Comparison of ENCODE assay signal across 24 cellular contexts in genomic region chr13:99870541-99870940, GRCh38.
DNase-seq lines count a peak whose midpoint lies in the region.
"Had no signal": no experiment of that assay in that cellular context is flagged by ENCODE, and none has a peak within 500 bp of the region (broad histone marks: within the 10 kb centered on the region; RNA-seq: fewer than 3 reads in every experiment).

No MANE protein-coding gene starts in this region.

- H3K27me3 ChIP-seq in layer of hippocampus (ENCODE audit: control insufficient read depth, insufficient read depth, low read length), result no peaks in the 10 kb centered on the region
- H3K27me3 ChIP-seq: right lobe of liver had no signal

- no peaks in the 10 kb centered on the region for H3K36me3 Mint-ChIP-seq in activated naive CD8-positive, alpha-beta T cell treated with anti-CD3 and anti-CD28 coated beads for 36 hours
- no peaks in the 10 kb centered on the region for H3K36me3 Mint-ChIP-seq in activated T-helper 1 cell treated with anti-CD3 and anti-CD28 coated beads, Interleukin-12 subunit alpha, Interleukin-12 subunit beta, Interleukin-2, Interleukin-4 antibody, amounts not matched to agents 30 ng/mL and 10 ng/mL and 1 ng/mL, durations not matched to agents 14 hours and 24 hours and 36 hours (ENCODE audit: low read depth)
- H3K36me3 Mint-ChIP-seq: type B pancreatic cell had no signal

- peak; percentile 14 for DNase-seq in DMS 273 (lab: John Stamatoyannopoulos, UW; ENCODE audit: unreplicated experiment)
- no peak for DNase-seq in DMS 273 treated with DMSO at 0.1 percent for 48 hours (lab: John Stamatoyannopoulos, UW)
- DNase-seq in NCI-H1105 (lab: John Stamatoyannopoulos, UW), result peak; percentile 15
- DNase-seq in NCI-H774 (lab: John Stamatoyannopoulos, UW), result peak; percentile 71
- DNase-seq in activated naive CD8-positive, alpha-beta T cell treated with anti-CD3 and anti-CD28 coated beads for 36 hours, result no peak
- no peak for DNase-seq in activated CD4-positive, alpha-beta T cell treated with anti-CD3 and anti-CD28 coated beads for 1 hour
- DNase-seq in activated T-helper 1 cell treated with anti-CD3 and anti-CD28 coated beads, Interleukin-12 subunit alpha, Interleukin-12 subunit beta, Interleukin-2, Interleukin-4 antibody, amounts not matched to agents 30 ng/mL and 10 ng/mL and 1 ng/mL, durations not matched to agents 14 hours and 24 hours and 36 hours (ENCODE audit: low spot score), result no peak
- DNase-seq: 8988T; activated CD4-positive, alpha-beta T cell treated with anti-CD3 and anti-CD28 coated beads, Interleukin-2, amount 10 ng/mL, durations not matched to agents 7 days and 5 days; activated effector memory CD4-positive, alpha-beta T cell treated with anti-CD3 and anti-CD28 coated beads, Interleukin-2, amount 50 U/mL, for 16 hours; Caco-2; MV-4-11; NCI-H345; right lobe of liver; Right ventricle myocardium superior; stimulated activated CD8-positive, alpha-beta memory T cell treated with anti-CD3 and anti-CD28 coated beads, Interleukin-4, amount 100 ng/mL, for 48 hours; T-helper 1 cell had no signal

- H3K4me3 Mint-ChIP-seq in activated naive CD8-positive, alpha-beta T cell treated with anti-CD3 and anti-CD28 coated beads for 36 hours, result no peak overlapping the region
- no peak overlapping the region for H3K4me3 Mint-ChIP-seq in activated T-helper 1 cell treated with anti-CD3 and anti-CD28 coated beads, Interleukin-12 subunit alpha, Interleukin-12 subunit beta, Interleukin-2, Interleukin-4 antibody, amounts not matched to agents 30 ng/mL and 10 ng/mL and 1 ng/mL, durations not matched to agents 14 hours and 24 hours and 36 hours
- H3K4me3 Mint-ChIP-seq: activated CD4-positive, alpha-beta T cell treated with anti-CD3 and anti-CD28 coated beads, Interleukin-2, amount 10 ng/mL, durations not matched to agents 7 days and 5 days; B cell; natural killer cell treated with Interleukin-12 subunit alpha and Interleukin-12 subunit beta and Interleukin-15 and Interleukin-18, amount 100 ng/mL, for 72 hours; type B pancreatic cell had no signal

- H3K4me1 Mint-ChIP-seq in activated naive CD8-positive, alpha-beta T cell treated with anti-CD3 and anti-CD28 coated beads for 36 hours, result no peaks in the 10 kb centered on the region
- H3K4me1 Mint-ChIP-seq in activated T-helper 1 cell treated with anti-CD3 and anti-CD28 coated beads, Interleukin-12 subunit alpha, Interleukin-12 subunit beta, Interleukin-2, Interleukin-4 antibody, amounts not matched to agents 30 ng/mL and 10 ng/mL and 1 ng/mL, durations not matched to agents 14 hours and 24 hours and 36 hours (ENCODE audit: low read depth), result no peaks in the 10 kb centered on the region

- H3K27ac ChIP-seq in layer of hippocampus (ENCODE audit: low read depth, low read length), result peak overlapping the region; percentile 13
- H3K27ac ChIP-seq: coronary artery, HL-60, parathyroid adenoma, right lobe of liver had no signal

- H3K9me3 Mint-ChIP-seq in activated naive CD8-positive, alpha-beta T cell treated with anti-CD3 and anti-CD28 coated beads for 36 hours, result no peaks in the 10 kb centered on the region
- H3K9me3 Mint-ChIP-seq in activated T-helper 1 cell treated with anti-CD3 and anti-CD28 coated beads, Interleukin-12 subunit alpha, Interleukin-12 subunit beta, Interleukin-2, Interleukin-4 antibody, amounts not matched to agents 30 ng/mL and 10 ng/mL and 1 ng/mL, durations not matched to agents 14 hours and 24 hours and 36 hours, result no peaks in the 10 kb centered on the region
- H3K9me3 Mint-ChIP-seq: activated CD4-positive, alpha-beta T cell treated with anti-CD3 and anti-CD28 coated beads, Interleukin-2, amount 10 ng/mL, durations not matched to agents 7 days and 5 days; natural killer cell treated with Interleukin-12 subunit alpha and Interleukin-12 subunit beta and Interleukin-15 and Interleukin-18, amount 100 ng/mL, for 72 hours; type B pancreatic cell had no signal

- no peaks in the 10 kb centered on the region for H3K27me3 Mint-ChIP-seq in activated naive CD8-positive, alpha-beta T cell treated with anti-CD3 and anti-CD28 coated beads for 36 hours
- H3K27me3 Mint-ChIP-seq in activated T-helper 1 cell treated with anti-CD3 and anti-CD28 coated beads, Interleukin-12 subunit alpha, Interleukin-12 subunit beta, Interleukin-2, Interleukin-4 antibody, amounts not matched to agents 30 ng/mL and 10 ng/mL and 1 ng/mL, durations not matched to agents 14 hours and 24 hours and 36 hours (ENCODE audit: insufficient read depth), result peaks cover 54% of the 10 kb centered on the region
- H3K27me3 Mint-ChIP-seq: B cell had no signal

- H3K27ac Mint-ChIP-seq in activated naive CD8-positive, alpha-beta T cell treated with anti-CD3 and anti-CD28 coated beads for 36 hours, result no peak overlapping the region
- H3K27ac Mint-ChIP-seq in activated T-helper 1 cell treated with anti-CD3 and anti-CD28 coated beads, Interleukin-12 subunit alpha, Interleukin-12 subunit beta, Interleukin-2, Interleukin-4 antibody, amounts not matched to agents 30 ng/mL and 10 ng/mL and 1 ng/mL, durations not matched to agents 14 hours and 24 hours and 36 hours, result no peak overlapping the region
- H3K27ac Mint-ChIP-seq: activated CD4-positive, alpha-beta T cell treated with anti-CD3 and anti-CD28 coated beads, Interleukin-2, amount 10 ng/mL, durations not matched to agents 7 days and 5 days; B cell; natural killer cell treated with Interleukin-12 subunit alpha and Interleukin-12 subunit beta and Interleukin-15 and Interleukin-18, amount 100 ng/mL, for 72 hours; type B pancreatic cell had no signal

- intact Hi-C loops in activated T-helper 1 cell treated with anti-CD3 and anti-CD28 coated beads, Interleukin-12 subunit alpha, Interleukin-12 subunit beta, Interleukin-2, Interleukin-4 antibody, amounts not matched to agents 30 ng/mL and 10 ng/mL and 1 ng/mL, durations not matched to agents 14 hours and 24 hours and 36 hours (cut with micrococcal nuclease), result no loop called here

Comparison
In these comparisons a context has a peak if more than half of its experiments do, and no peak if none do; other contexts are left out.
1. DNase-seq: peak in DMS 273 (single experiment), NCI-H1105 (single experiment) and NCI-H774 (single experiment); none in DMS 273 treated with DMSO at 0.1 percent for 48 hours (single experiment), activated naive CD8-positive, alpha-beta T cell treated with anti-CD3 and anti-CD28 coated beads for 36 hours (single experiment), activated CD4-positive, alpha-beta T cell treated with anti-CD3 and anti-CD28 coated beads for 1 hour (single experiment) and activated T-helper 1 cell treated with anti-CD3 and anti-CD28 coated beads, Interleukin-12 subunit alpha, Interleukin-12 subunit beta, Interleukin-2, Interleukin-4 antibody, amounts not matched to agents 30 ng/mL and 10 ng/mL and 1 ng/mL, durations not matched to agents 14 hours and 24 hours and 36 hours (single experiment).